In the genomic region with DNA sequence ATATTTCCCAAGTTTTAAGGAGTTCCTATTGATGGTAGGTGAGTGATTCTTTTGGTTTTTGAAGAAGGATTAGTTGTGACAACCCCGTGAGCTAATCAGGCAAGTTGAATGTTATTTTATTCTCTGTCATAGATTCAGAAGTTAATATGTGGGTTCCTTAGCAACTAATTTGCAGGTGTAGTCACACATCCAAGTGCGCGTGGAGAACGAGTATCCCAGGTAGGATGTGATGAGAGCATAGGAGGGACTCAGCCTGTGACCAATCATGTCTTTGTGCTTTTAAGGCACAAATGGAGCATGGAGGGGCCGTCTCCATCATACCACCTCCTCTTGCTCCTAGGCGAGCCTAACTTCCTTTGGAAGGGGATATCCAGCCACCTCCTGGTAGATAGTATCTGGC, we compare ENCODE assay signal across 1 cellular context.
TF ChIP-seq lines count a peak whose summit lies in the region.

No MANE protein-coding gene starts in this region.

TF ChIP-seq in H1, 55 proteins besides CTCF, POLR2A, EP300 and RAD21:
- TF ChIP-seq RXRA (IDR thresholded peaks at IDR 0.05; ENCODE audit: insufficient read depth, low read depth, low read length), result no peak
- TF ChIP-seq GABPA (IDR thresholded peaks at IDR 0.05; ENCODE audit: borderline replicate concordance, insufficient read depth, low read length), result no peak
- no peak for TF ChIP-seq ZNF274 (IDR thresholded peaks at IDR 0.05; ENCODE audit: borderline replicate concordance, extremely low read depth, low read length)
- no peak for TF ChIP-seq CHD1 (IDR thresholded peaks at IDR 0.05; ENCODE audit: low read depth, low read length)
- TF ChIP-seq JUND (IDR thresholded peaks at IDR 0.05; ENCODE audit: low read length), result no peak
- TF ChIP-seq CEBPB (IDR thresholded peaks at IDR 0.05; ENCODE audit: low read depth, low read length), result no peak
- TF ChIP-seq SIRT6 (IDR thresholded peaks at IDR 0.05; ENCODE audit: low read length), result no peak
- no peak for TF ChIP-seq FOSL1 (IDR thresholded peaks at IDR 0.05; ENCODE audit: insufficient read depth, low read depth, low read length)
- no peak for TF ChIP-seq CBX5 (IDR thresholded peaks at IDR 0.05; ENCODE audit: low read depth, low read length)
